Comparison of ENCODE assay signal across 8 cellular contexts in the genomic region with DNA sequence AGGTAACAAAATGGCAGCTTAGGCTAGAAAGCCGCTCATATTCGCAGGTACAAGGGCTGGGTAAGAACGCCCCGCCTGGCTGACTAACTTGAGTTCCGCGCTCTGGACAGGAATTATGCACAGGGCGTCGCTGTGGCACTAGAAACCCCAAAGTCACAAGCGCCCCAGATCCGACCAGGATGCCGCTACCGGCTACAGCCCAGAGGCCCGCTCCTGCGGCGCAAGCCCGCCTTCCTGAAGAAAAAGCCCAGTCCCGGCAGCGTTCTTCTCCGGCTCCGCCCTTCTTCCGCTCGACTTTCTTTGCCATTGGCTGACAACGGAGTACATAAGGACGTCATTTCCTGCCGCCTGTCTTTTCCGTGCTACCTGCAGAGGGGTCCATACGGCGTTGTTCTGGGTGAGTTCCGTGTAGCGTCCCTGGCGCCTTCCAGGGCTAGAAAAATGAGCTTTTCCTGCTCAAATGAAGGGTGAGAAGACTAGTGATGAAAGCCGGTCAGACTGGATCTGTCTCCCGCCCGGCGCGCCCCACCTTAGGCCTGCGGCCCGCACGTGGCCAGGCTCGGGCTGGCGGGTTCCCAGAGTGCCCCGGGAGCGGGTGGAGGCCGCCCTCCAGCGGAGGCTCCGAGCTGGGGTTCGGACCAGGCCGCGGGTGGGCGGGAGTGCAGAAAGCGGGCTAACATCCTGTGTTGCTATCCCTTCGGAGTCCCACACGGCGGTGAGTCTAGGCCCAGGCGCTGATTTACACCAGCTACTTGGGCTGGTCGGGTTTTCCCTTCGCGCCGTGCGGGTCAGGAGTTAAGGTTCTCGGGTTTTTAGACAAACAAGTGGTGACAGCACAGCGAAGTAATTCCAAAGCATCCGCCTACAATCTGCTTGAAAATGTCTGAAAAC. TPM values are rescaled to one million over a fixed set of nuclear protein-coding genes. Genes with fewer than 3 reads are reported as not detected.
DNase-seq lines count a peak whose midpoint lies in the region; ATAC-seq, FAIRE-seq and TF ChIP-seq lines count a peak whose summit lies in the region.

A gene (plus strand): TSS at position 353 of the 891 bp plus-strand sequence. CDS start 934 bp downstream, outside the sequence.

- TF ChIP-seq CTCF in right atrium auricular region (IDR thresholded peaks at IDR 0.05) (peak in 1 of 2 donors; percentile 67), psoas muscle (IDR thresholded peaks at IDR 0.05) (peak; percentile 40)

- no peaks in the 10 kb centered on the region for H3K27me3 ChIP-seq in right atrium auricular region
- no peaks in the 10 kb centered on the region for H3K27me3 ChIP-seq in psoas muscle (ENCODE audit: insufficient read depth in 3 of 3, low read length in 2 of 3)

- peak; percentile 17 for FAIRE-seq in urothelium cell line (lab: Jason Lieb, UNC)

- 0 to 1% (median 0%) methylated on average over 62 to 63 of the region's 63 CpGs for WGBS in psoas muscle, 3 donors

- peaks cover 0 to 24% of the 10 kb centered on the region in 2 donors for H3K4me1 ChIP-seq in right atrium auricular region
- peaks cover 12% of the 10 kb centered on the region for H3K4me1 ChIP-seq in psoas muscle

- H3K9me3 ChIP-seq in right atrium auricular region (no peaks in the 10 kb centered on the region), psoas muscle (no peaks in the 10 kb centered on the region)

- peak within 1 kb of the TSS; percentile 69 to 75 for H3K4me3 ChIP-seq in right atrium auricular region
- H3K4me3 ChIP-seq in psoas muscle = peak within 1 kb of the TSS; percentile 80

- H3K27ac ChIP-seq in right atrium auricular region (peak within 1 kb of the TSS; percentile 77 to 79), psoas muscle (peak within 1 kb of the TSS; percentile 92)

- peak; percentile 93 for ATAC-seq in GM18502 (IDR thresholded peaks at IDR 0.05; ENCODE audit: poor library complexity, unreplicated experiment)
- ATAC-seq in HG02970 (IDR thresholded peaks at IDR 0.05; ENCODE audit: low FRiP score, unreplicated experiment) = peak; percentile 95
- peak; percentile 93 to 98 (median 96) for ATAC-seq in psoas muscle

- H3K36me3 ChIP-seq in right atrium auricular region (peaks cover 40% of the 10 kb centered on the region), psoas muscle (ENCODE audit: insufficient read depth in 1 of 2, low read depth in 1 of 2) (peaks cover 8 to 48% of the 10 kb centered on the region in 2 donors)

- intact Hi-C loops in T-helper 2 cell treated with Interferon-gamma antibody and Interleukin-4, amounts not matched to agents 100 ng/mL and 5 ng/mL, for 36 hours (cut with micrococcal nuclease) = loop anchor here (1.0 to 10.0 kb wide), 9 partner anchors 22 to 1242 kb away; a partner anchor contains a TSS
- intact Hi-C loops in psoas muscle (cut with DNase I) = loop anchor here (2.0 to 10.0 kb wide), 2 partner anchors 22 to 898 kb away; a partner anchor contains a TSS

- DNase-seq in NCI-H187 treated with DMSO at 0.1 percent for 48 hours (lab: John Stamatoyannopoulos, UW) = peak; percentile 33
- DNase-seq in anterior cingulate cortex (lab: John Stamatoyannopoulos, UW) = peak; percentile 66 to 97 (median 93)
- DNase-seq in right atrium auricular region (ENCODE audit: low spot score) = peak; percentile 97
- DNase-seq in psoas muscle = peak; percentile 94 to 96
- peak; percentile 96 for DNase-seq in urothelium cell line (ENCODE audit: low spot score)

RNA-seq across cellular contexts. Expression of the gene that starts here (rescaled TPM):
- 1,835 and 1,858 TPM in 2 replicates for total RNA-seq in T-helper 2 cell treated with Interferon-gamma antibody and Interleukin-4, amounts not matched to agents 100 ng/mL and 5 ng/mL, for 36 hours
- total RNA-seq in right atrium auricular region (100 to 1,000 TPM; 351 to 628 TPM), psoas muscle (100 to 1,000 TPM; 285 to 738 (median 504) TPM)
- polyA plus RNA-seq in psoas muscle = 1,000 to 10,000 TPM in 1 of 3 donors, 100 to 1,000 TPM in 2; 824 to 1,445 (median 961) TPM

Comparison
In these comparisons a context has a peak if more than half of its experiments do, and no peak if none do; other contexts are left out.
1. Peak in every context shown above with its lines: DNase-seq, ATAC-seq, H3K4me3 ChIP-seq and H3K27ac ChIP-seq.
2. DNase-seq: peak in every context shown above with its lines; median percentile 97 in right atrium auricular region; 96 in urothelium cell line; 95 in psoas muscle; 93 in anterior cingulate cortex; 33 in NCI-H187 treated with DMSO at 0.1 percent for 48 hours.